Comparison of ENCODE assay signal across 22 cellular contexts in genomic region chr13:102312841-102313240, GRCh38.
DNase-seq lines count a peak whose midpoint lies in the region; ATAC-seq and TF ChIP-seq lines count a peak whose summit lies in the region.
"Had no signal": no experiment of that assay in that cellular context is flagged by ENCODE, and none has a peak within 500 bp of the region (broad histone marks: within the 10 kb centered on the region; RNA-seq: fewer than 3 reads in every experiment).

No MANE protein-coding gene starts in this region.

- no peak for DNase-seq in MG63
- DNase-seq in esophagus squamous epithelium (lab: John Stamatoyannopoulos, UW) = no peak
- no peak for DNase-seq in nephron progenitor cell
- no peak for DNase-seq in dedifferentiated amniotic fluid mesenchymal stem cell (ENCODE audit: extremely low spot score)
- DNase-seq in DMS53 treated with DMSO at 0.1 percent for 48 hours (lab: John Stamatoyannopoulos, UW; ENCODE audit: unreplicated experiment) = no peak
- DNase-seq: CD8-positive, alpha-beta memory T cell; DMS53; HCEC 1CT; Kasumi-1; MM.1S; NCI-H1092 treated with DMSO at 0.1 percent for 48 hours; NCI-H146; NCI-H2029 treated with DMSO at 0.1 percent for 48 hours; NCI-H2171 treated with DMSO at 0.1 percent for 48 hours; NCI-H446 treated with DMSO at 0.1 percent for 48 hours; Peyer's patch had no signal

- H3K36me3 Mint-ChIP-seq in nephron progenitor cell (ENCODE audit: low read depth) = no peaks in the 10 kb centered on the region
- H3K36me3 Mint-ChIP-seq: CD8-positive, alpha-beta memory T cell had no signal

- peak overlapping the region; percentile 70 for H2AFZ ChIP-seq in ACC112 (ENCODE audit: low read length, unreplicated experiment)

- TF ChIP-seq POLR2A in esophagus squamous epithelium (IDR thresholded peaks at IDR 0.05) = no peak

- H3K9me3 Mint-ChIP-seq in nephron progenitor cell = no peaks in the 10 kb centered on the region
- H3K9me3 Mint-ChIP-seq: CD8-positive, alpha-beta memory T cell; IgD-negative memory B cell had no signal

- TF ChIP-seq CTCF in esophagus squamous epithelium (IDR thresholded peaks at IDR 0.05) (no peak), nephron progenitor cell (IDR thresholded peaks at IDR 0.05) (no peak)

- H3K27me3 ChIP-seq in ACC112 (ENCODE audit: insufficient read depth, low read length) (no peaks in the 10 kb centered on the region), MG63 (no peaks in the 10 kb centered on the region), esophagus squamous epithelium (no peaks in the 10 kb centered on the region)
- H3K27me3 ChIP-seq: BLaER1 treated with 17β-estradiol and CSF1 and Interleukin-3, amounts not matched to agents 10 nM and 100 nM; Peyer's patch had no signal

- 83 to 92% methylated on average over 3 of the region's 4 CpGs for WGBS in esophagus squamous epithelium, 2 donors

- no peaks in the 10 kb centered on the region for H3K9me3 ChIP-seq in MG63
- H3K9me3 ChIP-seq in esophagus squamous epithelium = no peaks in the 10 kb centered on the region
- H3K9me3 ChIP-seq: A549; BLaER1 treated with 17β-estradiol and CSF1 and Interleukin-3, amounts not matched to agents 10 nM and 100 nM; Peyer's patch had no signal

- intact Hi-C loops in esophagus squamous epithelium (cut with DNase I) = no loop called here

- ATAC-seq in GM18861 (IDR thresholded peaks at IDR 0.05; ENCODE audit: unreplicated experiment) = no peak
- ATAC-seq: A549, Right ventricle myocardium inferior had no signal

- H3K79me2 ChIP-seq in ACC112 (ENCODE audit: control insufficient read depth, insufficient read depth, low read length, unreplicated experiment) = no peaks in the 10 kb centered on the region

- no peak overlapping the region for H3K4me3 Mint-ChIP-seq in nephron progenitor cell
- H3K4me3 Mint-ChIP-seq: IgD-negative memory B cell had no signal

- H3K36me3 ChIP-seq in ACC112 (ENCODE audit: insufficient read depth, low read length) (no peaks in the 10 kb centered on the region), MG63 (no peaks in the 10 kb centered on the region), esophagus squamous epithelium (no peaks in the 10 kb centered on the region)
- H3K36me3 ChIP-seq: BLaER1 treated with 17β-estradiol and CSF1 and Interleukin-3, amounts not matched to agents 10 nM and 100 nM; Peyer's patch had no signal

- H3K4me1 Mint-ChIP-seq in nephron progenitor cell = peaks cover 4% of the 10 kb centered on the region

- H3K4me3 ChIP-seq in ACC112 (ENCODE audit: low read depth, low read length) (peak overlapping the region; percentile 59), MG63 (peak overlapping the region; percentile 23), esophagus squamous epithelium (peak overlapping the region in 1 of 4 donors; percentile 18)
- H3K4me3 ChIP-seq: A549; BLaER1 treated with 17β-estradiol and CSF1 and Interleukin-3, amounts not matched to agents 10 nM and 100 nM; Peyer's patch had no signal

- H3K4me1 ChIP-seq in ACC112 (ENCODE audit: control insufficient read depth, insufficient read depth, low read length, unreplicated experiment) (peaks cover 25% of the 10 kb centered on the region), esophagus squamous epithelium (peaks cover 0 to 27% (median 6%) of the 10 kb centered on the region in 3 donors)
- H3K4me1 ChIP-seq: A549; BLaER1 treated with 17β-estradiol and CSF1 and Interleukin-3, amounts not matched to agents 10 nM and 100 nM; Peyer's patch had no signal

- peaks cover 12% of the 10 kb centered on the region for H3K27me3 Mint-ChIP-seq in nephron progenitor cell (ENCODE audit: low read depth, poor library complexity)

- peak overlapping the region; percentile 25 for H3K27ac Mint-ChIP-seq in nephron progenitor cell
- H3K27ac Mint-ChIP-seq: CD8-positive, alpha-beta memory T cell; IgD-negative memory B cell had no signal

- no peak overlapping the region for H3K27ac ChIP-seq in ACC112 (ENCODE audit: low read depth, low read length)
- H3K27ac ChIP-seq in esophagus squamous epithelium = peak overlapping the region in 3 of 4 donors; percentile 16 to 60 (median 43)
- H3K27ac ChIP-seq: A549; BLaER1 treated with 17β-estradiol and CSF1 and Interleukin-3, amounts not matched to agents 10 nM and 100 nM; Peyer's patch had no signal
